In genomic region chr2:241859436-241860183, GRCh38 we compare ENCODE assay signal across 9 cellular contexts. TPM values are rescaled to one million over a fixed set of nuclear protein-coding genes. Genes with fewer than 3 reads are reported as not detected.
DNase-seq lines count a peak whose midpoint lies in the region; ATAC-seq and TF ChIP-seq lines count a peak whose summit lies in the region.
"Had no signal": no experiment of that assay in that cellular context is flagged by ENCODE, and none has a peak within 500 bp of the region (broad histone marks: within the 10 kb centered on the region; RNA-seq: fewer than 3 reads in every experiment).

No MANE protein-coding gene starts in this region.

- H3K4me1 ChIP-seq in effector memory CD4-positive, alpha-beta T cell (ENCODE audit: control insufficient read depth, insufficient read depth, low read length, poor library complexity, severe bottlenecking) = peaks cover 43% of the 10 kb centered on the region
- H3K4me1 ChIP-seq in thymus (ENCODE audit: control insufficient read depth, insufficient read depth, low read length) = peaks cover 51% of the 10 kb centered on the region

- peak overlapping the region; percentile 59 for H3K27ac ChIP-seq in effector memory CD4-positive, alpha-beta T cell (ENCODE audit: insufficient read depth, low read length, poor library complexity, severe bottlenecking)
- peak overlapping the region; percentile 90 for H3K27ac ChIP-seq in thymus (ENCODE audit: low read depth)
- H3K27ac ChIP-seq: SJSA1 had no signal

- H3K27ac Mint-ChIP-seq in activated CD4-positive, alpha-beta T cell treated with anti-CD3 and anti-CD28 coated beads for 36 hours = peak overlapping the region; percentile 95
- peak overlapping the region in 2 of 3 experiments; percentile 83 to 88 for H3K27ac Mint-ChIP-seq in nephron

- H3K4me3 ChIP-seq in effector memory CD4-positive, alpha-beta T cell (ENCODE audit: insufficient read depth, low read depth, low read length, poor library complexity, severe bottlenecking) = peak overlapping the region; percentile 63
- H3K4me3 ChIP-seq in thymus (ENCODE audit: low read length) = peak overlapping the region; percentile 48
- H3K4me3 ChIP-seq: SJSA1 had no signal

- H3K27me3 Mint-ChIP-seq in activated CD4-positive, alpha-beta T cell treated with anti-CD3 and anti-CD28 coated beads for 36 hours = peaks cover 11% of the 10 kb centered on the region
- peaks cover 11% of the 10 kb centered on the region for H3K27me3 Mint-ChIP-seq in nephron (ENCODE audit: low read depth)

- no peak for TF ChIP-seq CTCF in GM10266 (IDR thresholded peaks at IDR 0.05; ENCODE audit: control insufficient read depth, insufficient read depth, low read depth, missing control alignments)
- TF ChIP-seq CTCF in nephron (IDR thresholded peaks at IDR 0.05; ENCODE audit: unreplicated experiment in 3 of 3) = no peak

- H3K27me3 ChIP-seq in effector memory CD4-positive, alpha-beta T cell (replicated peaks; ENCODE audit: control insufficient read depth, insufficient read depth, low read length, poor library complexity, severe bottlenecking) = no peaks in the 10 kb centered on the region
- no peaks in the 10 kb centered on the region for H3K27me3 ChIP-seq in thymus (ENCODE audit: control insufficient read depth, insufficient read depth)

- H3K36me3 ChIP-seq in effector memory CD4-positive, alpha-beta T cell (ENCODE audit: control insufficient read depth, insufficient read depth, low read length) = no peaks in the 10 kb centered on the region
- H3K36me3 ChIP-seq in thymus (ENCODE audit: control insufficient read depth, insufficient read depth) = no peaks in the 10 kb centered on the region
- H3K36me3 ChIP-seq: SJSA1 had no signal

- H3K9me3 ChIP-seq in effector memory CD4-positive, alpha-beta T cell (ENCODE audit: control insufficient read depth, low read length) = no peaks in the 10 kb centered on the region
- H3K9me3 ChIP-seq in thymus (ENCODE audit: control insufficient read depth) = no peaks in the 10 kb centered on the region
- H3K9me3 ChIP-seq: SJSA1 had no signal

- intact Hi-C loops in activated CD4-positive, alpha-beta T cell treated with anti-CD3 and anti-CD28 coated beads for 36 hours (cut with DNase I, micrococcal nuclease) = loop anchor here (1.0 to 5.0 kb wide), 9 partner anchors 9 to 239 kb away; partner anchors contain the start of genes DTYMK (in 2 of the 2) and D2HGDH (in 1 of the 2)

- peak; percentile 87 for DNase-seq in GM10266 (ENCODE audit: extremely low spot score)
- DNase-seq in activated CD4-positive, alpha-beta T cell treated with anti-CD3 and anti-CD28 coated beads for 36 hours = peak; percentile 88
- DNase-seq in effector memory CD4-positive, alpha-beta T cell = no peak
- no peak for DNase-seq in NCI-H2196 (lab: John Stamatoyannopoulos, UW; ENCODE audit: unreplicated experiment)
- no peak for DNase-seq in NCI-H524 treated with DMSO at 0.1 percent for 48 hours (lab: John Stamatoyannopoulos, UW)

- H3K9me3 Mint-ChIP-seq in activated CD4-positive, alpha-beta T cell treated with anti-CD3 and anti-CD28 coated beads for 36 hours (ENCODE audit: low read depth) = peaks cover 6% of the 10 kb centered on the region
- no peaks in the 10 kb centered on the region for H3K9me3 Mint-ChIP-seq in nephron

- H3K36me3 Mint-ChIP-seq in activated CD4-positive, alpha-beta T cell treated with anti-CD3 and anti-CD28 coated beads for 36 hours (ENCODE audit: low read depth) = peaks cover 21% of the 10 kb centered on the region
- no peaks in the 10 kb centered on the region for H3K36me3 Mint-ChIP-seq in nephron (ENCODE audit: low read depth)

- POLR2A ChIA-PET in activated CD4-positive, alpha-beta T cell treated with anti-CD3 and anti-CD28 coated beads for 36 hours (lab: Charles Lee) = interaction anchor here (0.9 to 1.5 kb wide), 3 partner anchors 8 to 173 kb away, joined by 3 to 6 read pairs (median 5); partner anchors contain the start of gene DTYMK

- peak; percentile 36 for ATAC-seq in HG02571 (IDR thresholded peaks at IDR 0.05; ENCODE audit: unreplicated experiment)
- peak; percentile 47 for ATAC-seq in activated CD4-positive, alpha-beta T cell treated with anti-CD3 and anti-CD28 coated beads for 36 hours

- H3K4me3 Mint-ChIP-seq in activated CD4-positive, alpha-beta T cell treated with anti-CD3 and anti-CD28 coated beads for 36 hours = peak overlapping the region; percentile 85
- H3K4me3 Mint-ChIP-seq in nephron = peak overlapping the region in 2 of 3 experiments; percentile 40 to 59

- 26% methylated on average over 30 of the region's 30 CpGs for WGBS in thymus

- CTCF ChIA-PET in activated CD4-positive, alpha-beta T cell treated with anti-CD3 and anti-CD28 coated beads for 36 hours (lab: Charles Lee) = interaction anchor here (0.8 to 1.9 kb wide), 7 partner anchors 9 to 126 kb away, joined by 3 to 14 read pairs (median 4); partner anchors contain the start of gene D2HGDH

- H3K4me1 Mint-ChIP-seq in activated CD4-positive, alpha-beta T cell treated with anti-CD3 and anti-CD28 coated beads for 36 hours = peaks cover 63% of the 10 kb centered on the region
- peaks cover 22% of the 10 kb centered on the region for H3K4me1 Mint-ChIP-seq in nephron

RNA-seq across cellular contexts. Expression of gene PDCD1, which starts 0.9 kb away (rescaled TPM):
- 10 to 100 TPM; 33.2 to 37.2 TPM for total RNA-seq in activated CD4-positive, alpha-beta T cell treated with anti-CD3 and anti-CD28 coated beads for 36 hours
- 12.7 TPM for polyA plus RNA-seq in thymus
- total RNA-seq: SJSA1 had no signal

RNA-seq across cellular contexts. Expression of gene RTP5, which starts 9.9 kb away (rescaled TPM):
- total RNA-seq in activated CD4-positive, alpha-beta T cell treated with anti-CD3 and anti-CD28 coated beads for 36 hours = under 1 TPM in 1 of 2 experiments, not detected in 1; 0.07 TPM
- polyA plus RNA-seq in thymus = 3.7 TPM
- total RNA-seq: SJSA1 had no signal

RNA-seq across cellular contexts. Expression of gene NEU4, which starts 50.6 kb away (rescaled TPM):
- total RNA-seq in activated CD4-positive, alpha-beta T cell treated with anti-CD3 and anti-CD28 coated beads for 36 hours = under 1 TPM; 0.76 to 0.89 TPM
- polyA plus RNA-seq in thymus = 1.1 TPM
- total RNA-seq: SJSA1 had no signal

Comparison
In these comparisons a context has a peak if more than half of its experiments do, and no peak if none do; other contexts are left out.
1. DNase-seq: peak in GM10266 (single experiment) and activated CD4-positive, alpha-beta T cell treated with anti-CD3 and anti-CD28 coated beads for 36 hours (single experiment); none in effector memory CD4-positive, alpha-beta T cell (0 of 3), NCI-H2196 (single experiment) and NCI-H524 treated with DMSO at 0.1 percent for 48 hours (single experiment).